17 cellular contexts compared by ENCODE assay signal in genomic region chr16:3748307-3748706, GRCh38. TPM values are rescaled to one million over a fixed set of nuclear protein-coding genes. Genes with fewer than 3 reads are reported as not detected.
DNase-seq lines count a peak whose midpoint lies in the region; ATAC-seq, FAIRE-seq and TF ChIP-seq lines count a peak whose summit lies in the region.
"Had no signal": no experiment of that assay in that cellular context is flagged by ENCODE, and none has a peak within 500 bp of the region (broad histone marks: within the 10 kb centered on the region; RNA-seq: fewer than 3 reads in every experiment).

No MANE protein-coding gene starts in this region.

- CTCF ChIA-PET in activated CD8-positive, alpha-beta memory T cell treated with anti-CD3 and anti-CD28 coated beads, Interleukin-2, amount 10 ng/mL, durations not matched to agents 7 days and 5 days (lab: Charles Lee) = no interaction called here
- CTCF ChIA-PET in endothelial cell of umbilical vein (lab: Charles Lee) = no interaction called here

- no peak for FAIRE-seq in endothelial cell of umbilical vein (lab: Jason Lieb, UNC)

- ATAC-seq in activated CD8-positive, alpha-beta memory T cell treated with anti-CD3 and anti-CD28 coated beads, Interleukin-2, amount 10 ng/mL, durations not matched to agents 7 days and 5 days = no peak
- ATAC-seq in psoas muscle = peak; percentile 43 to 60 (median 50)
- no peak for ATAC-seq in HG02981 (IDR thresholded peaks at IDR 0.05; ENCODE audit: unreplicated experiment)

- H3K36me3 ChIP-seq in endothelial cell of umbilical vein (ENCODE audit: control insufficient read depth in 2 of 2, extremely low read depth in 1 of 2, insufficient read depth in 2 of 2, low read length in 2 of 2) (peaks cover 14 to 36% of the 10 kb centered on the region in 2 experiments), psoas muscle (ENCODE audit: insufficient read depth in 1 of 2, low read depth in 1 of 2) (peaks cover 3 to 79% of the 10 kb centered on the region in 2 donors)

- H3K4me1 ChIP-seq in endothelial cell of umbilical vein (ENCODE audit: control insufficient read depth, extremely low read depth, insufficient read depth, low read length) (no peaks in the 10 kb centered on the region), psoas muscle (peaks cover 33% of the 10 kb centered on the region)
- H3K4me1 ChIP-seq: BLaER1 treated with 17β-estradiol and CSF1 and Interleukin-3, amounts not matched to agents 10 nM and 100 nM; Peyer's patch had no signal

- TF ChIP-seq CTCF in endothelial cell of umbilical vein (IDR thresholded peaks at IDR 0.05; ENCODE audit: extremely low read depth in 1 of 2, insufficient read depth in 1 of 2, low read depth in 1 of 2, low read length in 2 of 2) = no peak
- no peak for TF ChIP-seq CTCF in psoas muscle (IDR thresholded peaks at IDR 0.05)

- peak overlapping the region; percentile 17 for H3K27ac Mint-ChIP-seq in activated CD8-positive, alpha-beta memory T cell treated with anti-CD3 and anti-CD28 coated beads, Interleukin-2, amount 10 ng/mL, durations not matched to agents 7 days and 5 days

- dilution Hi-C loops in endothelial cell of umbilical vein (cut with MboI; ENCODE audit: extremely low pct_ligation_motif_present, low sequenced_read_pairs) = no loop called here

- no peak overlapping the region for H3K4me3 Mint-ChIP-seq in activated CD8-positive, alpha-beta memory T cell treated with anti-CD3 and anti-CD28 coated beads, Interleukin-2, amount 10 ng/mL, durations not matched to agents 7 days and 5 days

- DNase-seq in activated CD8-positive, alpha-beta memory T cell treated with anti-CD3 and anti-CD28 coated beads, Interleukin-2, amount 10 ng/mL, durations not matched to agents 7 days and 5 days = no peak
- DNase-seq in activated CD8-positive, alpha-beta memory T cell treated with anti-CD3 and anti-CD28 coated beads for 24 hours = no peak
- DNase-seq in M059J (ENCODE audit: low read depth) (peak; percentile 13), endothelial cell of umbilical vein (ENCODE audit: low read depth, low spot score) (peak; percentile 7), psoas muscle (no peak), T-helper 1 cell (no peak), HCEC 1CT (no peak)
- DNase-seq: DMS 273 treated with DMSO at 0.1 percent for 48 hours, EL, Karpas-422, NCI-H187 treated with DMSO at 0.1 percent for 48 hours, NCI-H2171, NCI-H510A, NCI-H82 had no signal

- H3K27ac ChIP-seq in endothelial cell of umbilical vein (ENCODE audit: insufficient read depth, low read depth, low read length) = no peak overlapping the region
- H3K27ac ChIP-seq in psoas muscle = peak overlapping the region; percentile 7
- H3K27ac ChIP-seq: BLaER1 treated with 17β-estradiol and CSF1 and Interleukin-3, amounts not matched to agents 10 nM and 100 nM; Peyer's patch had no signal

- no peak overlapping the region for H3K4me2 ChIP-seq in endothelial cell of umbilical vein (ENCODE audit: insufficient read depth, low read length)
- H3K4me2 ChIP-seq: BLaER1 treated with 17β-estradiol and CSF1 and Interleukin-3, amounts not matched to agents 10 nM and 100 nM had no signal

- no peaks in the 10 kb centered on the region for H4K20me1 ChIP-seq in endothelial cell of umbilical vein (replicated peaks; ENCODE audit: control insufficient read depth, extremely low read depth, insufficient read depth, low read length)

- intact Hi-C loops in endothelial cell of umbilical vein (cut with micrococcal nuclease) (no loop called here), psoas muscle (cut with DNase I) (loop anchor here in 1 of 2 donors (5.0 kb wide), 2 partner anchors 36 to 51 kb away; no protein-coding TSS in a partner anchor)

- peaks cover 13% of the 10 kb centered on the region for H3K4me1 Mint-ChIP-seq in activated CD8-positive, alpha-beta memory T cell treated with anti-CD3 and anti-CD28 coated beads, Interleukin-2, amount 10 ng/mL, durations not matched to agents 7 days and 5 days

- WGBS in psoas muscle, 3 donors = 45 to 62% (median 46%) methylated on average over 5 of the region's 5 CpGs

- H3K27me3 ChIP-seq in endothelial cell of umbilical vein (ENCODE audit: control insufficient read depth in 2 of 2, insufficient read depth in 2 of 2, low read length in 2 of 2) (no peaks in the 10 kb centered on the region), psoas muscle (ENCODE audit: insufficient read depth in 3 of 3, low read length in 2 of 3) (no peaks in the 10 kb centered on the region)
- H3K27me3 ChIP-seq: BLaER1 treated with 17β-estradiol and CSF1 and Interleukin-3, amounts not matched to agents 10 nM and 100 nM; Peyer's patch had no signal

- H3K9ac ChIP-seq in endothelial cell of umbilical vein (replicated peaks; ENCODE audit: extremely low read depth, insufficient read depth, low read length) = no peak overlapping the region
- H3K9ac ChIP-seq: BLaER1 treated with 17β-estradiol and CSF1 and Interleukin-3, amounts not matched to agents 10 nM and 100 nM had no signal

- H3K4me3 ChIP-seq in endothelial cell of umbilical vein (replicated peaks in 1 of 3; ENCODE audit: insufficient read depth in 1 of 3, low read depth in 1 of 3, low read length in 3 of 3) = no peak overlapping the region
- no peak overlapping the region for H3K4me3 ChIP-seq in psoas muscle
- H3K4me3 ChIP-seq: BLaER1 treated with 17β-estradiol and CSF1 and Interleukin-3, amounts not matched to agents 10 nM and 100 nM; Peyer's patch had no signal

- H2AFZ ChIP-seq in endothelial cell of umbilical vein (ENCODE audit: low read depth, low read length) = no peak overlapping the region

- BruUV-seq in endothelial cell of umbilical vein (replicated peaks; lab: Mats Ljungman, UMichigan) = no TSS peak

- no peak for TF ChIP-seq POLR2A in endothelial cell of umbilical vein (IDR thresholded peaks at IDR 0.05; ENCODE audit: low read depth, low read length)

- no peaks in the 10 kb centered on the region for H3K9me3 Mint-ChIP-seq in activated CD8-positive, alpha-beta memory T cell treated with anti-CD3 and anti-CD28 coated beads, Interleukin-2, amount 10 ng/mL, durations not matched to agents 7 days and 5 days (ENCODE audit: low read depth)

- no peaks in the 10 kb centered on the region for H3K9me3 ChIP-seq in endothelial cell of umbilical vein (replicated peaks; ENCODE audit: control insufficient read depth, insufficient read depth, low read length)
- H3K9me3 ChIP-seq in psoas muscle = no peaks in the 10 kb centered on the region
- H3K9me3 ChIP-seq: BLaER1 treated with 17β-estradiol and CSF1 and Interleukin-3, amounts not matched to agents 10 nM and 100 nM; Peyer's patch had no signal

- no peaks in the 10 kb centered on the region for H3K27me3 Mint-ChIP-seq in activated CD8-positive, alpha-beta memory T cell treated with anti-CD3 and anti-CD28 coated beads, Interleukin-2, amount 10 ng/mL, durations not matched to agents 7 days and 5 days

- H3K36me3 Mint-ChIP-seq in activated CD8-positive, alpha-beta memory T cell treated with anti-CD3 and anti-CD28 coated beads, Interleukin-2, amount 10 ng/mL, durations not matched to agents 7 days and 5 days = peaks cover 35% of the 10 kb centered on the region

- POLR2A ChIA-PET in endothelial cell of umbilical vein (lab: Charles Lee) = no interaction called here

- no peaks in the 10 kb centered on the region for H3K79me2 ChIP-seq in endothelial cell of umbilical vein (ENCODE audit: control insufficient read depth, insufficient read depth, low read length)

- no peaks in the 10 kb centered on the region for H3K9me1 ChIP-seq in endothelial cell of umbilical vein (replicated peaks; ENCODE audit: control insufficient read depth, extremely low read depth, insufficient read depth, low read length)

TF ChIP-seq in endothelial cell of umbilical vein, 7 proteins besides CTCF, POLR2A, EP300 and RAD21:
- no peak for TF ChIP-seq JUN (IDR thresholded peaks at IDR 0.05; ENCODE audit: borderline replicate concordance, insufficient read depth, insufficient read length, low read depth)
- TF ChIP-seq FOS (IDR thresholded peaks at IDR 0.05; ENCODE audit: borderline replicate concordance, insufficient read depth, low read length) = no peak
- TF ChIP-seq POLR2AphosphoS5 (IDR thresholded peaks at IDR 0.05; ENCODE audit: insufficient read depth, low read depth, low read length) = no peak
- no peak for TF ChIP-seq EZH2 (IDR thresholded peaks at IDR 0.05; ENCODE audit: borderline replicate concordance, low read depth, low read length, severe bottlenecking)
- no peak for TF ChIP-seq GATA2 (IDR thresholded peaks at IDR 0.05; ENCODE audit: insufficient read depth, insufficient read length, low read depth, low read length)
- no peak for TF ChIP-seq MAX (IDR thresholded peaks at IDR 0.05; ENCODE audit: insufficient read depth, insufficient read length)
- TF ChIP-seq MYC (IDR thresholded peaks at IDR 0.05; ENCODE audit: low read depth, low read length) = no peak

RNA-seq across cellular contexts. Expression of gene TRAP1, which starts 31.0 kb away (rescaled TPM):
- total RNA-seq in activated CD8-positive, alpha-beta memory T cell treated with anti-CD3 and anti-CD28 coated beads, Interleukin-2, amount 10 ng/mL, durations not matched to agents 7 days and 5 days = 100 to 1,000 TPM; 147 to 193 TPM
- 50.5 and 66.9 TPM in 2 replicates for total RNA-seq in M059J (2014; rRNA removed; shearing (Covaris generic))
- total RNA-seq in endothelial cell of umbilical vein (102 and 109 TPM in 2 replicates), psoas muscle (100 to 1,000 TPM; 112 to 162 (median 142) TPM)
- polyA plus RNA-seq in endothelial cell of umbilical vein (95.6 and 117 TPM in 2 replicates), psoas muscle (100 to 1,000 TPM in 2 of 3 donors, 10 to 100 TPM in 1; 98.1 to 122 (median 112) TPM)
- 83.7 and 93.3 TPM in 2 replicates for polyA plus RNA-seq in endothelial cell of umbilical vein (2011; cell fraction: cytosol; rRNA removed)
- polyA plus RNA-seq in endothelial cell of umbilical vein (2011; cell fraction: nucleus; rRNA removed) = 220 and 227 TPM in 2 replicates
- 127 and 149 TPM in 2 replicates for polyA plus RNA-seq in endothelial cell of umbilical vein (2012)
- polyA minus RNA-seq in endothelial cell of umbilical vein = 167 and 174 TPM in 2 replicates
- polyA minus RNA-seq in endothelial cell of umbilical vein (2011; cell fraction: cytosol; rRNA and poly(A)+ RNA removed) = 173 TPM
- 61.2 and 73.1 TPM in 2 replicates for polyA minus RNA-seq in endothelial cell of umbilical vein (2011; cell fraction: nucleus; rRNA and poly(A)+ RNA removed)

Comparison
In these comparisons a context has a peak if more than half of its experiments do, and no peak if none do; other contexts are left out.
1. ATAC-seq: peak in psoas muscle (4 of 4); none in activated CD8-positive, alpha-beta memory T cell treated with anti-CD3 and anti-CD28 coated beads, Interleukin-2, amount 10 ng/mL, durations not matched to agents 7 days and 5 days (single experiment) and HG02981 (single experiment).
2. DNase-seq: peak in M059J (single experiment) and endothelial cell of umbilical vein (single experiment); none in activated CD8-positive, alpha-beta memory T cell treated with anti-CD3 and anti-CD28 coated beads, Interleukin-2, amount 10 ng/mL, durations not matched to agents 7 days and 5 days (single experiment), activated CD8-positive, alpha-beta memory T cell treated with anti-CD3 and anti-CD28 coated beads for 24 hours (single experiment), psoas muscle (0 of 2), T-helper 1 cell (0 of 5) and HCEC 1CT (single experiment).